In the genomic region with DNA sequence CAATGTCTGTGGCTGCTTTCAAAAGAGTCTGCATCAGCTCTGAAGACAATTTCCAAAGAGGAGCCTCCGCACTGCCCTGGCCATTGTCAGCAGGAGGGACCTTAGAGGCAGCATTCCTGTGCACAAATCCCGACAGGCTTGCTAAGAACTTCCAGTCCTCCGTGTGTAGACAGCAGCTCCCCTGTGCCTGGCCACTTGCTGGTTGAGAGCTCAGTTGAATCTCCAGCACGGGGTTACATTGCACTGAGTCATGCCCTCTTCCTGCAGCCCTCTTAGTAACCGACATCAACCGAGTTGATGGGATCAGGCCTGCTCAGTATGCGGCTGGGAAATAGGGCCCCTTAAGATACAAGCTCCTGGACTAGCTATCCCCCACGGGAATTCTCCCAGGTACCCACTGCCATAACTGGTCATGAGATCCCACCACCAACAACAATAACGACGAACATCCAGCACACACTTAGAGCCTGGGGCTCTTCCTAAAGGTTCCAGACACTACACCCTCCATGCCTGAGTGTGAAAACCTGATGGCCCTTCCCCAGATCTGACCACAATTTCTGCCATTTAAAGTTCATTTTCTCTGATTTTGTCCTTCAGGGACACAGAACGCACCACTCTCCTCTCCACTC, we compare ENCODE assay signal across 9 cellular contexts. TPM values are rescaled to one million over a fixed set of nuclear protein-coding genes. Genes with fewer than 3 reads are reported as not detected.
A peak's percentile ranks its signal among the peaks of the same experiment; 100 is the strongest.
DNase-seq lines count a peak whose midpoint lies in the region; ATAC-seq and TF ChIP-seq lines count a peak whose summit lies in the region.
"Had no signal": no experiment of that assay in that cellular context is flagged by ENCODE, and none has a peak within 500 bp of the region (broad histone marks: within the 10 kb centered on the region; RNA-seq: fewer than 3 reads in every experiment).

No MANE protein-coding gene starts in this region.

- H3K9me3 ChIP-seq in GM23248 (ENCODE audit: low read depth) = no peaks in the 10 kb centered on the region
- no peaks in the 10 kb centered on the region for H3K9me3 ChIP-seq in RWPE2 (ENCODE audit: severe bottlenecking)
- H3K9me3 ChIP-seq in endodermal cell (ENCODE audit: control insufficient read depth, low read length) = no peaks in the 10 kb centered on the region
- H3K9me3 ChIP-seq in sigmoid colon = no peaks in the 10 kb centered on the region
- H3K9me3 ChIP-seq: upper lobe of left lung had no signal

- H3K9ac ChIP-seq in GM23248 (peak overlapping the region; percentile 41; the same call in 1 of the 2 replicates), endodermal cell (ENCODE audit: extremely low read depth, low read length, poor library complexity, severe bottlenecking) (no peak overlapping the region)

- TF ChIP-seq POLR2A in sigmoid colon (IDR thresholded peaks at IDR 0.05) = no peak

- H3K79me2 ChIP-seq in GM23248 (ENCODE audit: insufficient read depth) = no peaks in the 10 kb centered on the region

- H3K4me1 Mint-ChIP-seq in endodermal cell = peaks cover 6% of the 10 kb centered on the region
- H3K4me1 Mint-ChIP-seq in CD14-positive monocyte = peaks cover 12% of the 10 kb centered on the region

- no peaks in the 10 kb centered on the region for H3K9me3 Mint-ChIP-seq in endodermal cell
- peaks cover 0 to 3% (median 0%) of the 10 kb centered on the region in 7 donors for H3K9me3 Mint-ChIP-seq in CD14-positive monocyte

- no peak overlapping the region for H3K27ac Mint-ChIP-seq in endodermal cell
- peak overlapping the region in 1 of 7 donors; percentile 38 for H3K27ac Mint-ChIP-seq in CD14-positive monocyte

- peak overlapping the region; percentile 89 for H3K4me2 ChIP-seq in GM23248 (ENCODE audit: unreplicated experiment)

- 0 out of 2 replicates have a peak, but pooled peaks cover 5% of the 10 kb centered on the region for H3F3A ChIP-seq in GM23248 (ENCODE audit: insufficient read depth)

- DNase-seq in GM23248 (peak; percentile 73), RWPE2 (ENCODE audit: low spot score) (no peak), endodermal cell (peak; percentile 65), sigmoid colon (peak; percentile 50), CD14-positive monocyte (ENCODE audit: low spot score) (no peak), posterior vena cava (ENCODE audit: low spot score) (no peak)

- H3K4me3 Mint-ChIP-seq in endodermal cell (no peak overlapping the region), CD14-positive monocyte (peak overlapping the region in 1 of 2 donors; percentile 96)

- in situ Hi-C loops in GM23248 (cut with MboI) = loop anchor here (10.0 kb wide), 1 partner anchor 73 kb away; no protein-coding TSS in a partner anchor

- peak; percentile 65 for ATAC-seq in RWPE2 (ENCODE audit: low read depth)
- ATAC-seq in HG02938 (IDR thresholded peaks at IDR 0.05; ENCODE audit: unreplicated experiment) = no peak
- no peak for ATAC-seq in HG02588 (IDR thresholded peaks at IDR 0.05; ENCODE audit: unreplicated experiment)

- H3K4me3 ChIP-seq in GM23248 (peak overlapping the region; percentile 64; the same call in 1 of the 2 replicates), RWPE2 (ENCODE audit: severe bottlenecking) (no peak overlapping the region), endodermal cell (ENCODE audit: low read length) (no peak overlapping the region), sigmoid colon (peak overlapping the region in 3 of 4 donors; percentile 24 to 47 (median 36))

- intact Hi-C loops in sigmoid colon (cut with DNase I) (loop anchor here (1.0 to 5.0 kb wide), 3 partner anchors 76 to 155 kb away; partner anchors contain the start of gene FIGLA), CD14-positive monocyte (cut with micrococcal nuclease) (loop anchor here (5.0 kb wide), 2 partner anchors 75 to 155 kb away; partner anchors contain the start of gene FIGLA (in 1 of the 2)), posterior vena cava (cut with DNase I) (loop anchor here in 1 of 2 donors (2.0 kb wide), 1 partner anchor 77 kb away; no protein-coding TSS in a partner anchor)

- TF ChIP-seq EP300 in sigmoid colon (IDR thresholded peaks at IDR 0.05) = no peak

- peaks cover 75% of the 10 kb centered on the region for H3K27me3 Mint-ChIP-seq in endodermal cell (ENCODE audit: insufficient read depth)
- H3K27me3 Mint-ChIP-seq in CD14-positive monocyte (ENCODE audit: low read depth in 3 of 3) = peaks cover 43 to 51% (median 46%) of the 10 kb centered on the region in 3 donors

- 47 to 50% methylated on average over 11 of the region's 11 CpGs for WGBS in GM23248 (ENCODE audit: low coverage in 1 of 2, low lambda C conversion rate in 2 of 2, missing lambda C conversion rate in 2 of 2), 2 experiments
- WGBS in endodermal cell (ENCODE audit: insufficient coverage in 1 of 2, insufficient read length in 1 of 2), 2 experiments = 44 to 45% methylated on average over 6 to 11 of the region's 11 CpGs
- WGBS in sigmoid colon, 2 donors = 56 to 58% methylated on average over 11 of the region's 11 CpGs

- H2AFZ ChIP-seq in GM23248 = peak overlapping the region; percentile 93

- H3K36me3 Mint-ChIP-seq in endodermal cell (ENCODE audit: low read depth) (no peaks in the 10 kb centered on the region), CD14-positive monocyte (peaks cover 0 to 5% of the 10 kb centered on the region in 2 donors)

- H3K27me3 ChIP-seq in GM23248 (replicated peaks; ENCODE audit: insufficient read depth) (0 out of 2 replicates have a peak, but pooled peaks cover 2% of the 10 kb centered on the region), RWPE2 (ENCODE audit: insufficient read depth, poor library complexity, severe bottlenecking) (peaks cover 3% of the 10 kb centered on the region), endodermal cell (ENCODE audit: control insufficient read depth, insufficient read depth, low read length, poor library complexity, severe bottlenecking) (peaks cover 61% of the 10 kb centered on the region), sigmoid colon (peaks cover 0 to 26% (median 0%) of the 10 kb centered on the region in 3 donors)
- H3K27me3 ChIP-seq: upper lobe of left lung had no signal

- no peaks in the 10 kb centered on the region for H3K36me3 ChIP-seq in GM23248 (ENCODE audit: low read depth)
- no peaks in the 10 kb centered on the region for H3K36me3 ChIP-seq in RWPE2 (ENCODE audit: low read depth)
- H3K36me3 ChIP-seq in endodermal cell (ENCODE audit: control insufficient read depth, insufficient read depth, low read length) = no peaks in the 10 kb centered on the region
- H3K36me3 ChIP-seq in sigmoid colon = no peaks in the 10 kb centered on the region
- H3K36me3 ChIP-seq: upper lobe of left lung had no signal

- H4K20me1 ChIP-seq in GM23248 (ENCODE audit: insufficient read depth) = no peaks in the 10 kb centered on the region

- no peak overlapping the region for H3K27ac ChIP-seq in GM23248
- H3K27ac ChIP-seq in RWPE2 (ENCODE audit: poor library complexity, severe bottlenecking) = no peak overlapping the region
- H3K27ac ChIP-seq in endodermal cell (ENCODE audit: low read depth, low read length) = no peak overlapping the region
- no peak overlapping the region for H3K27ac ChIP-seq in sigmoid colon
- H3K27ac ChIP-seq: upper lobe of left lung had no signal

- no peak for TF ChIP-seq CTCF in RWPE2 (IDR thresholded peaks at IDR 0.05; ENCODE audit: poor library complexity, severe bottlenecking)
- TF ChIP-seq CTCF in endodermal cell (conservative IDR thresholded peaks at IDR 0.05) = no peak
- TF ChIP-seq CTCF in sigmoid colon (IDR thresholded peaks at IDR 0.05) = no peak
- no peak for TF ChIP-seq CTCF in CD14-positive monocyte (IDR thresholded peaks at IDR 0.05)

- H3K4me1 ChIP-seq in GM23248 (ENCODE audit: insufficient read depth) (peaks cover 4% of the 10 kb centered on the region; the same call in 1 of the 2 replicates), RWPE2 (ENCODE audit: insufficient read depth, poor library complexity, severe bottlenecking) (no peaks in the 10 kb centered on the region), endodermal cell (ENCODE audit: control insufficient read depth, insufficient read depth, low read length) (peaks cover 3% of the 10 kb centered on the region), sigmoid colon (peaks cover 0 to 11% (median 5%) of the 10 kb centered on the region in 4 donors)

- H3K9me2 ChIP-seq in GM23248 (ENCODE audit: insufficient read depth) = no peaks in the 10 kb centered on the region

RNA-seq across cellular contexts. Expression of gene ATP6V1B1, which starts 12.0 kb away (rescaled TPM):
- not detected in 2 replicates for total RNA-seq in GM23248 (2014; rRNA removed; shearing (Covaris generic))
- polyA plus RNA-seq in GM23248 (2016; fragmentation: Nextera tagmentation; extraction: Ambion mirVana) (0.60 TPM in 1 of 2 replicates, not detected in the other), sigmoid colon (under 1 TPM in 1 of 3 donors, not detected in 2; 0.16 TPM), CD14-positive monocyte (not detected)
- total RNA-seq in endodermal cell (not detected), sigmoid colon (1 to 10 TPM in 1 of 4 donors, under 1 TPM in 1, not detected in 2; 0.66 to 1.9 TPM), posterior vena cava (1 to 10 TPM in 1 of 2 donors, under 1 TPM in 1; 0.48 to 1.4 TPM)
- 1.1 TPM for polyA plus RNA-seq in endodermal cell (2013, experiment 1 of 2)
- polyA plus RNA-seq in endodermal cell (2013, experiment 2 of 2) = 0.79 TPM

RNA-seq across cellular contexts. Expression of gene ANKRD53, which starts 30.8 kb away (rescaled TPM):
- total RNA-seq in GM23248 (2014; rRNA removed; shearing (Covaris generic)) = not detected in 2 replicates
- 0.65 and 1.2 TPM in 2 replicates for polyA plus RNA-seq in GM23248 (2016; fragmentation: Nextera tagmentation; extraction: Ambion mirVana)
- under 1 TPM; 0.24 to 0.97 TPM for total RNA-seq in endodermal cell
- polyA plus RNA-seq in endodermal cell (2013, experiment 1 of 2) = 1.1 TPM
- polyA plus RNA-seq in endodermal cell (2013, experiment 2 of 2) = 0.62 TPM
- 1 to 10 TPM in 2 of 4 donors, under 1 TPM in 2; 0.49 to 1.9 (median 0.87) TPM for total RNA-seq in sigmoid colon
- polyA plus RNA-seq in sigmoid colon = 1 to 10 TPM in 2 of 3 donors, not detected in 1; 1.0 to 1.2 TPM
- not detected for polyA plus RNA-seq in CD14-positive monocyte
- total RNA-seq in posterior vena cava = 1 to 10 TPM; 1.4 to 2.3 TPM

RNA-seq across cellular contexts. Expression of gene TEX261, which starts 47.0 kb away (rescaled TPM):
- 46.9 and 64.1 TPM in 2 replicates for total RNA-seq in GM23248 (2014; rRNA removed; shearing (Covaris generic))
- polyA plus RNA-seq in GM23248 (2016; fragmentation: Nextera tagmentation; extraction: Ambion mirVana) (54.1 and 55.7 TPM in 2 replicates), sigmoid colon (10 to 100 TPM; 12.0 to 47.6 (median 16.8) TPM), CD14-positive monocyte (10 to 100 TPM; 20.1 to 32.2 TPM)
- total RNA-seq in endodermal cell (10 to 100 TPM; 13.3 to 19.9 TPM), sigmoid colon (10 to 100 TPM; 19.5 to 26.5 (median 22.8) TPM), posterior vena cava (10 to 100 TPM; 44.3 to 50.4 TPM)
- polyA plus RNA-seq in endodermal cell (2013, experiment 1 of 2) = 33.6 TPM
- 25.2 TPM for polyA plus RNA-seq in endodermal cell (2013, experiment 2 of 2)

RNA-seq across cellular contexts. Expression of gene VAX2, which starts 47.3 kb away (rescaled TPM):
- total RNA-seq in GM23248 (2014; rRNA removed; shearing (Covaris generic)) = 1.1 and 2.0 TPM in 2 replicates
- 0.85 and 1.5 TPM in 2 replicates for polyA plus RNA-seq in GM23248 (2016; fragmentation: Nextera tagmentation; extraction: Ambion mirVana)
- under 1 TPM; 0.24 to 0.40 TPM for total RNA-seq in endodermal cell
- polyA plus RNA-seq in endodermal cell (2013, experiment 1 of 2) = 0.68 TPM
- 0.58 TPM for polyA plus RNA-seq in endodermal cell (2013, experiment 2 of 2)
- 1 to 10 TPM in 1 of 4 donors, under 1 TPM in 1, not detected in 2; 0.83 to 1.8 TPM for total RNA-seq in sigmoid colon
- under 1 TPM in 2 of 3 donors, not detected in 1; 0.07 to 0.60 TPM for polyA plus RNA-seq in sigmoid colon
- polyA plus RNA-seq in CD14-positive monocyte = not detected
- total RNA-seq in posterior vena cava = 1 to 10 TPM in 1 of 2 donors, under 1 TPM in 1; 0.57 to 1.4 TPM

Comparison
In these comparisons a context has a peak if more than half of its experiments do, and no peak if none do; other contexts are left out.
1. DNase-seq: peak in GM23248 (single experiment), endodermal cell (single experiment) and sigmoid colon (single experiment); none in RWPE2 (single experiment), CD14-positive monocyte (single experiment) and posterior vena cava (single experiment).
2. H3K4me3 ChIP-seq: peak in GM23248 (single experiment) and sigmoid colon (3 of 4); none in RWPE2 (single experiment) and endodermal cell (single experiment).